In genomic region chr3:126025862-126026261, GRCh38 we compare ENCODE assay signal across 19 cellular contexts. TPM values are rescaled to one million over a fixed set of nuclear protein-coding genes. Genes with fewer than 3 reads are reported as not detected.
A peak's percentile ranks its signal among the peaks of the same experiment; 100 is the strongest.
DNase-seq lines count a peak whose midpoint lies in the region; ATAC-seq and TF ChIP-seq lines count a peak whose summit lies in the region.
"Had no signal": no experiment of that assay in that cellular context is flagged by ENCODE, and none has a peak within 500 bp of the region (broad histone marks: within the 10 kb centered on the region; RNA-seq: fewer than 3 reads in every experiment).

No MANE protein-coding gene starts in this region.

- no peak overlapping the region for H3K4me3 ChIP-seq in naive thymus-derived CD4-positive, alpha-beta T cell (ENCODE audit: low read length)

- intact Hi-C loops in naive thymus-derived CD4-positive, alpha-beta T cell (cut with micrococcal nuclease): no loop called here
- intact Hi-C loops in CD14-positive monocyte (cut with micrococcal nuclease): no loop called here

- TF ChIP-seq CTCF in WTC11 (IDR thresholded peaks at IDR 0.05) (no peak), CD14-positive monocyte (IDR thresholded peaks at IDR 0.05) (no peak)

- H3K9me3 ChIP-seq in naive thymus-derived CD4-positive, alpha-beta T cell (ENCODE audit: control insufficient read depth in 2 of 3, low read length in 3 of 3): peaks cover 0 to 9% (median 0%) of the 10 kb centered on the region in 3 experiments

- no peaks in the 10 kb centered on the region for H3K27me3 Mint-ChIP-seq in stimulated activated naive CD8-positive, alpha-beta T cell treated with anti-CD3 and anti-CD28 coated beads, Interleukin-15, amount 100 ng/mL, for 72 hours
- no peaks in the 10 kb centered on the region for H3K27me3 Mint-ChIP-seq in central memory CD8-positive, alpha-beta T cell
- no peaks in the 10 kb centered on the region for H3K27me3 Mint-ChIP-seq in naive thymus-derived CD4-positive, alpha-beta T cell
- H3K27me3 Mint-ChIP-seq in WTC11 (ENCODE audit: low read depth): peaks cover 81% of the 10 kb centered on the region
- no peaks in the 10 kb centered on the region for H3K27me3 Mint-ChIP-seq in CD14-positive monocyte (ENCODE audit: low read depth in 3 of 3)
- H3K27me3 Mint-ChIP-seq: CD4-positive, alpha-beta memory T cell had no signal

- H3K36me3 Mint-ChIP-seq in central memory CD8-positive, alpha-beta T cell (ENCODE audit: insufficient read depth): peaks cover 10% of the 10 kb centered on the region
- peaks cover 16 to 80% (median 55%) of the 10 kb centered on the region in 5 donors for H3K36me3 Mint-ChIP-seq in naive thymus-derived CD4-positive, alpha-beta T cell
- peaks cover 52% of the 10 kb centered on the region for H3K36me3 Mint-ChIP-seq in WTC11
- H3K36me3 Mint-ChIP-seq in CD14-positive monocyte: peaks cover 36 to 48% of the 10 kb centered on the region in 2 donors

- H3K27me3 ChIP-seq in naive thymus-derived CD4-positive, alpha-beta T cell (ENCODE audit: control insufficient read depth in 2 of 2, insufficient read depth in 2 of 2, low read length in 2 of 2): no peaks in the 10 kb centered on the region

- peaks cover 4% of the 10 kb centered on the region for H3K4me1 Mint-ChIP-seq in stimulated activated naive CD8-positive, alpha-beta T cell treated with anti-CD3 and anti-CD28 coated beads, Interleukin-15, amount 100 ng/mL, for 72 hours
- H3K4me1 Mint-ChIP-seq in central memory CD8-positive, alpha-beta T cell: peaks cover 28% of the 10 kb centered on the region
- H3K4me1 Mint-ChIP-seq in naive thymus-derived CD4-positive, alpha-beta T cell: peaks cover 2 to 13% (median 6%) of the 10 kb centered on the region in 7 donors
- peaks cover 23% of the 10 kb centered on the region for H3K4me1 Mint-ChIP-seq in WTC11
- peaks cover 2% of the 10 kb centered on the region for H3K4me1 Mint-ChIP-seq in CD14-positive monocyte

- peaks cover 0 to 37% (median 0%) of the 10 kb centered on the region in 3 experiments for H3K36me3 ChIP-seq in naive thymus-derived CD4-positive, alpha-beta T cell (ENCODE audit: control insufficient read depth in 2 of 3, insufficient read depth in 3 of 3, low read length in 3 of 3)

- peaks cover 0 to 11% of the 10 kb centered on the region in 2 donors for H3K4me1 ChIP-seq in naive thymus-derived CD4-positive, alpha-beta T cell (ENCODE audit: control insufficient read depth in 2 of 2, insufficient read depth in 2 of 2, low read length in 2 of 2)

- no peak for DNase-seq in stimulated activated naive CD8-positive, alpha-beta T cell treated with anti-CD3 and anti-CD28 coated beads, Interleukin-15, Interleukin-2, amounts not matched to agents 100 U/mL and 50 U/mL, for 24 hours
- no peak for DNase-seq in stimulated activated naive CD8-positive, alpha-beta T cell treated with anti-CD3 and anti-CD28 coated beads, Interleukin-15, amount 100 ng/mL, for 72 hours
- no peak for DNase-seq in central memory CD8-positive, alpha-beta T cell (ENCODE audit: low spot score in 2 of 2)
- DNase-seq in naive thymus-derived CD4-positive, alpha-beta T cell: no peak
- no peak for DNase-seq in WTC11 (ENCODE audit: low spot score)
- no peak for DNase-seq in UCSD-AML1 (lab: John Stamatoyannopoulos, UW; ENCODE audit: unreplicated experiment)
- no peak for DNase-seq in CD14-positive monocyte (ENCODE audit: low spot score)
- DNase-seq in SK-N-DZ (ENCODE audit: low spot score): no peak
- DNase-seq: AML-193; CD4-positive, alpha-beta memory T cell; NCI-H1105 treated with DMSO at 0.1 percent for 48 hours; NCI-H1694 treated with DMSO at 0.1 percent for 48 hours; NCI-H2107; NCI-H2227 treated with DMSO at 0.1 percent for 48 hours; NCI-H524; SHP77 had no signal

- POLR2A ChIA-PET in naive thymus-derived CD4-positive, alpha-beta T cell (lab: Charles Lee): no interaction called here
- POLR2A ChIA-PET in WTC11 (lab: Charles Lee): no interaction called here

- H3K4me3 Mint-ChIP-seq in stimulated activated naive CD8-positive, alpha-beta T cell treated with anti-CD3 and anti-CD28 coated beads, Interleukin-15, amount 100 ng/mL, for 72 hours: no peak overlapping the region
- H3K4me3 Mint-ChIP-seq in central memory CD8-positive, alpha-beta T cell: peak overlapping the region; percentile 59
- no peak overlapping the region for H3K4me3 Mint-ChIP-seq in naive thymus-derived CD4-positive, alpha-beta T cell
- no peak overlapping the region for H3K4me3 Mint-ChIP-seq in WTC11
- no peak overlapping the region for H3K4me3 Mint-ChIP-seq in CD14-positive monocyte

- CTCF ChIA-PET in naive thymus-derived CD4-positive, alpha-beta T cell (lab: Charles Lee): no interaction called here
- CTCF ChIA-PET in WTC11 (lab: Charles Lee): no interaction called here

- H3K27ac Mint-ChIP-seq in stimulated activated naive CD8-positive, alpha-beta T cell treated with anti-CD3 and anti-CD28 coated beads, Interleukin-15, amount 100 ng/mL, for 72 hours: peak overlapping the region in 1 of 2 donors; percentile 83
- peak overlapping the region; percentile 92 for H3K27ac Mint-ChIP-seq in central memory CD8-positive, alpha-beta T cell (ENCODE audit: low read depth)
- H3K27ac Mint-ChIP-seq in naive thymus-derived CD4-positive, alpha-beta T cell: no peak overlapping the region
- H3K27ac Mint-ChIP-seq in WTC11 (no peak overlapping the region), CD14-positive monocyte (no peak overlapping the region)

- ATAC-seq in stimulated activated naive CD8-positive, alpha-beta T cell treated with anti-CD3 and anti-CD28 coated beads, Interleukin-15, Interleukin-2, amounts not matched to agents 100 U/mL and 50 U/mL, for 24 hours: peak; percentile 19
- no peak for ATAC-seq in stimulated activated naive CD8-positive, alpha-beta T cell treated with anti-CD3 and anti-CD28 coated beads, Interleukin-15, amount 100 ng/mL, for 72 hours
- peak; percentile 40 for ATAC-seq in central memory CD8-positive, alpha-beta T cell (replicated peaks; ENCODE audit: extremely low read depth, poor library complexity, severe bottlenecking)
- ATAC-seq in naive thymus-derived CD4-positive, alpha-beta T cell: peak; percentile 31
- ATAC-seq in WTC11: no peak
- ATAC-seq: HCT116 had no signal

- H3K27ac ChIP-seq in naive thymus-derived CD4-positive, alpha-beta T cell (ENCODE audit: low read depth, low read length): no peak overlapping the region
- H3K27ac ChIP-seq: HL-60 had no signal

- peaks cover 13 to 23% of the 10 kb centered on the region in 2 donors for H3K9me3 Mint-ChIP-seq in stimulated activated naive CD8-positive, alpha-beta T cell treated with anti-CD3 and anti-CD28 coated beads, Interleukin-15, amount 100 ng/mL, for 72 hours
- peaks cover 7% of the 10 kb centered on the region for H3K9me3 Mint-ChIP-seq in central memory CD8-positive, alpha-beta T cell
- peaks cover 2 to 23% (median 12%) of the 10 kb centered on the region in 11 donors for H3K9me3 Mint-ChIP-seq in naive thymus-derived CD4-positive, alpha-beta T cell
- H3K9me3 Mint-ChIP-seq in WTC11 (peaks cover 38% of the 10 kb centered on the region), CD14-positive monocyte (peaks cover 10 to 26% (median 17%) of the 10 kb centered on the region in 7 donors)

TF ChIP-seq in WTC11, 78 proteins besides CTCF, POLR2A, EP300 and RAD21 (continues in another document):
- TF ChIP-seq FOXJ3 (CRISPR knock-in tag; IDR thresholded peaks at IDR 0.05; ENCODE audit: borderline replicate concordance) (no peak), PRRX2 (CRISPR knock-in tag; IDR thresholded peaks at IDR 0.05) (no peak), USF1 (CRISPR knock-in tag; IDR thresholded peaks at IDR 0.05) (no peak), ZNF512 (CRISPR knock-in tag; IDR thresholded peaks at IDR 0.05; ENCODE audit: borderline replicate concordance) (no peak), GTF2I (CRISPR knock-in tag; conservative IDR thresholded peaks at IDR 0.05) (no peak), ZNF317 (CRISPR knock-in tag; IDR thresholded peaks at IDR 0.05; ENCODE audit: borderline replicate concordance, low read depth) (no peak), TP53 (CRISPR knock-in tag; IDR thresholded peaks at IDR 0.05) (no peak), TCF7 (CRISPR knock-in tag; IDR thresholded peaks at IDR 0.05; ENCODE audit: low read depth) (no peak), ZNF138 (CRISPR knock-in tag; conservative IDR thresholded peaks at IDR 0.05) (no peak), SP1 (CRISPR knock-in tag; conservative IDR thresholded peaks at IDR 0.05) (no peak), SOX15 (CRISPR knock-in tag; IDR thresholded peaks at IDR 0.05) (no peak), JUN (CRISPR knock-in tag; IDR thresholded peaks at IDR 0.05) (no peak)

RNA-seq across cellular contexts. Expression of gene ROPN1B, which starts 56.9 kb away (rescaled TPM):
- total RNA-seq in naive thymus-derived CD4-positive, alpha-beta T cell: not detected
- under 1 TPM in 1 of 2 donors, not detected in 1; 0.26 TPM for polyA plus RNA-seq in naive thymus-derived CD4-positive, alpha-beta T cell
- total RNA-seq in WTC11 (2021): 0.09 to 0.13 TPM in 2 of 3 replicates, not detected in the other
- not detected for polyA plus RNA-seq in CD14-positive monocyte
- polyA plus RNA-seq in SK-N-DZ (2014; cell fraction: cytosol; rRNA removed): not detected in 2 replicates
- not detected in 2 replicates for polyA plus RNA-seq in SK-N-DZ (2014; cell fraction: nucleus; rRNA removed)
- total RNA-seq: CD4-positive, alpha-beta memory T cell; LHCN-M2 had no signal
- polyA plus RNA-seq: CD4-positive, alpha-beta memory T cell had no signal

RNA-seq across cellular contexts. Expression of gene SLC41A3, which starts 58.1 kb away (rescaled TPM):
- total RNA-seq in naive thymus-derived CD4-positive, alpha-beta T cell: 10 to 100 TPM; 24.1 to 33.6 (median 29.6) TPM
- polyA plus RNA-seq in naive thymus-derived CD4-positive, alpha-beta T cell: 10 to 100 TPM; 26.5 to 31.2 TPM
- 28.1 to 33.5 TPM (median 28.4 TPM) in 3 replicates for total RNA-seq in WTC11 (2021)
- polyA plus RNA-seq in CD14-positive monocyte: 10 to 100 TPM in 1 of 2 donors, 1 to 10 TPM in 1; 2.8 to 13.6 TPM
- polyA plus RNA-seq in SK-N-DZ (2014; cell fraction: cytosol; rRNA removed): 25.8 and 31.9 TPM in 2 replicates
- polyA plus RNA-seq in SK-N-DZ (2014; cell fraction: nucleus; rRNA removed): 52.5 and 76.5 TPM in 2 replicates

Comparison
In these comparisons a context has a peak if more than half of its experiments do, and no peak if none do; other contexts are left out.
1. ATAC-seq: peak in stimulated activated naive CD8-positive, alpha-beta T cell treated with anti-CD3 and anti-CD28 coated beads, Interleukin-15, Interleukin-2, amounts not matched to agents 100 U/mL and 50 U/mL, for 24 hours (single experiment), central memory CD8-positive, alpha-beta T cell (single experiment) and naive thymus-derived CD4-positive, alpha-beta T cell (single experiment); none in stimulated activated naive CD8-positive, alpha-beta T cell treated with anti-CD3 and anti-CD28 coated beads, Interleukin-15, amount 100 ng/mL, for 72 hours (single experiment) and WTC11 (single experiment).